ENCODE assay signal across 8 cellular contexts in the genomic region with DNA sequence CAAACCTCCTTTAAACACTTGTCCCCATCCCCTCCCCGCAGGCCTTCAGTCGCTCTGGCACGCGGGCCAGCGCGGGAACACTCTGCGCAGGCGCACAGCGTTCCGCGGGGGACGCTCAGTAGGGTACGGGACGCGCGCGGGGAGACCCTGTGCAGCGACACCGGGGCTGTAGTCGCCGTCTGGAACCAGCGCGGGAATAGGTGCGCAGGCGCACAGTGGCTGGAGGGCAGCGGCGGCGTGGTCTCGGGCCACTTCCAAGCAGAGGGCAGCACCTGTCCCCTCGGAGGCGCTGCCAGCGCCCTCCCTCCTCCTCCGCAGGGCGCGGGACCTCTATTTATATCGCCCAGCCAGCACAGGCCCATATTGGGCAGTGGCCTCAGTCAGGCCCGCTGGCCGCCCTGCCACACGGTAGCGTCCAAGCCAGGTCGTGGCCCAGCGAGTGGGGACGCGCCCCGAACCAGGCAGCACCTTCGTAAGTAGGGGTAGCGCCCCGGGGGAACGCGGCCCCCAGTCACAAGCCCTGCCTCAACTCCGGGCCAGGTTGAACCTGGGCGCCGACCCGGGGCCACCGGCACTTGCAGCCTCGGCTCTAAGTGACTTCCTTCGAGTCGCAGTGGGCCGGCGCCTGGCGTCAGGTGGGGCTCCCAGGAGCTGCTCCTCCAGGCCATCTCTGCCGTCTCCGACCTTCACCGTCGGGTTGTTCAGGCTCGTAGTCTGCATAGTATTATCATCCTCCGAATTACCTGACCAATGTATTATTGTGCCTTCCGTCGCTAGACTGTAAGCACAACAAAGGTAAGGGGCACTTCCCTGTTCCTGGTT. TPM values are rescaled to one million over a fixed set of nuclear protein-coding genes. Genes with fewer than 3 reads are reported as not detected.
DNase-seq lines count a peak whose midpoint lies in the region; ATAC-seq, FAIRE-seq and TF ChIP-seq lines count a peak whose summit lies in the region.

Gene KBTBD12, plus strand, starts transcription at position 118 of the 822 bp plus-strand sequence. CDS start 7,830 bp downstream, outside the sequence.

- peaks cover 26% of the 10 kb centered on the region for H3K27me3 ChIP-seq in skeletal muscle satellite cell (ENCODE audit: control insufficient read depth, insufficient read depth, low read length)

- H3K9me3 ChIP-seq in skeletal muscle satellite cell (replicated peaks; ENCODE audit: low read length): no peaks in the 10 kb centered on the region

- POLR2A ChIA-PET in RWPE1 (lab: Yijun Ruan, JAX; ENCODE audit: low non-redundant PET): no interaction called here

- CTCF ChIA-PET in RWPE1 (lab: Yijun Ruan, JAX): no interaction called here

- peak within 1 kb of the TSS; percentile 98 for H3K4me2 ChIP-seq in skeletal muscle satellite cell (ENCODE audit: low read length)

- H3K4me3 ChIP-seq in skeletal muscle satellite cell (ENCODE audit: low read length): peak within 1 kb of the TSS; percentile 76

- H3K4me1 ChIP-seq in skeletal muscle satellite cell (ENCODE audit: control insufficient read depth, insufficient read depth, low read length): peaks cover 20% of the 10 kb centered on the region

- H3K36me3 ChIP-seq in skeletal muscle satellite cell (ENCODE audit: insufficient read depth, low read length): no peaks in the 10 kb centered on the region

- peak; percentile 56 for ATAC-seq in GM21723 (IDR thresholded peaks at IDR 0.05; ENCODE audit: unreplicated experiment)
- ATAC-seq in GM18867 (IDR thresholded peaks at IDR 0.05; ENCODE audit: unreplicated experiment): no peak

- no peak within 1 kb of the TSS for H3K27ac ChIP-seq in RWPE1

- no peak for TF ChIP-seq CTCF in RWPE1 (conservative IDR thresholded peaks at IDR 0.05; ENCODE audit: low read depth)

- no peak for FAIRE-seq in HTR-8/SVneo (lab: Jason Lieb, UNC)
- FAIRE-seq in GM19239 (lab: Jason Lieb, UNC): no peak

- DNase-seq in astrocyte of the hippocampus (ENCODE audit: low read depth, low spot score) (peak; percentile 23), iPS-NIHi7 (ENCODE audit: extremely low spot score) (peak; percentile 69), HTR-8/SVneo (ENCODE audit: insufficient read length, low spot score) (no peak), RWPE1 (ENCODE audit: low spot score) (no peak), GM19239 (ENCODE audit: insufficient read length, low spot score) (no peak)

- H3K9ac ChIP-seq in skeletal muscle satellite cell (ENCODE audit: low read depth, low read length): peak within 1 kb of the TSS; percentile 29

RNA-seq across cellular contexts. Expression of gene KBTBD12, which starts in this region (rescaled TPM):
- total RNA-seq in skeletal muscle satellite cell (2012; rRNA removed): not detected in 2 replicates

Comparison
In these comparisons a context has a peak if more than half of its experiments do, and no peak if none do; other contexts are left out.
1. DNase-seq: peak in astrocyte of the hippocampus (single experiment) and iPS-NIHi7 (single experiment); none in HTR-8/SVneo (single experiment), RWPE1 (single experiment) and GM19239 (single experiment).